ENCODE assay signal across 20 cellular contexts in the genomic region with DNA sequence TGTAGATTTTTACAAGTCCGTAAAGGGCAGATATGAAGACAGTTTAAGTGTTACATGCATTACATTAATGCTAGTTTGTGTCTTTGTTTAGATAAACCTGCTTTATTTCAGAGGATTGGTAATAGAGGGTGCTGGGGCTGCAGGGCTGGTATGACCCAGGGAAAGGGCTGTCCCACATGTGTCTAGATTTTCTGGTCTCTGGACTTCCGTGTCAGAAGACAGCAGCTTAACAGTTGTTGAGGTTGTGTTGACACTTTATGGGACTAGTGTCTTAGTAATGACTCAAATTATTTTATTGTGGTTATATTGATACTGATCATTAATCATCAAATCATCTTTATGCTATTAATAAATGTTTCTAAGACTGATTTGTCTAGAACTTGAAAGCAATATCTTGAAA. TPM values are rescaled to one million over a fixed set of nuclear protein-coding genes. Genes with fewer than 3 reads are reported as not detected.
A peak's percentile ranks its signal among the peaks of the same experiment; 100 is the strongest.
DNase-seq lines count a peak whose midpoint lies in the region; ATAC-seq and TF ChIP-seq lines count a peak whose summit lies in the region.
"Had no signal": no experiment of that assay in that cellular context is flagged by ENCODE, and none has a peak within 500 bp of the region (broad histone marks: within the 10 kb centered on the region; RNA-seq: fewer than 3 reads in every experiment).

No MANE protein-coding gene starts in this region.

- H3K79me2 ChIP-seq in Loucy (ENCODE audit: insufficient read depth, low read length) (peaks cover 97% of the 10 kb centered on the region), GM23248 (ENCODE audit: insufficient read depth) (peaks cover 84% of the 10 kb centered on the region)

- H3K27me3 ChIP-seq in Loucy (ENCODE audit: insufficient read depth, low read length, poor library complexity, severe bottlenecking) (no peaks in the 10 kb centered on the region), GM23248 (replicated peaks; ENCODE audit: insufficient read depth) (no peaks in the 10 kb centered on the region)
- H3K27me3 ChIP-seq: BE2C, Peyer's patch, SJSA1 had no signal

- H3K36me3 Mint-ChIP-seq in stimulated activated naive B cell treated with anti-CD40 and anti-IgM and Interleukin-4, amounts not matched to agents 10 μg/mL and 1 μg/mL and 100 μg/mL, for 72 hours = peaks cover 20 to 34% of the 10 kb centered on the region in 2 donors

- WGBS in GM23248 (ENCODE audit: low coverage in 1 of 2, low lambda C conversion rate in 2 of 2, missing lambda C conversion rate in 2 of 2), 2 experiments = 96% methylated on average over 2 of the region's 2 CpGs

- H3K4me1 Mint-ChIP-seq in stimulated activated naive B cell treated with anti-CD40 and anti-IgM and Interleukin-4, amounts not matched to agents 10 μg/mL and 1 μg/mL and 100 μg/mL, for 72 hours = peaks cover 43 to 80% of the 10 kb centered on the region in 2 donors

- H4K20me1 ChIP-seq in Loucy (ENCODE audit: insufficient read depth, low read length, poor library complexity, severe bottlenecking) = no peaks in the 10 kb centered on the region
- no peaks in the 10 kb centered on the region for H4K20me1 ChIP-seq in GM23248 (ENCODE audit: insufficient read depth)

- H3K9me2 ChIP-seq in Loucy (replicated peaks; ENCODE audit: low read depth, low read length) (no peaks in the 10 kb centered on the region), GM23248 (ENCODE audit: insufficient read depth) (no peaks in the 10 kb centered on the region)

- no peaks in the 10 kb centered on the region for H3K36me3 ChIP-seq in Loucy (ENCODE audit: insufficient read depth, low read length)
- H3K36me3 ChIP-seq in GM23248 (ENCODE audit: low read depth) = no peaks in the 10 kb centered on the region
- H3K36me3 ChIP-seq: BE2C, Peyer's patch, SJSA1 had no signal

- H3K4me2 ChIP-seq in Loucy (ENCODE audit: low read depth, low read length, poor library complexity, severe bottlenecking) (peak overlapping the region; percentile 87), GM23248 (ENCODE audit: unreplicated experiment) (no peak overlapping the region)

- H3K27ac ChIP-seq in GM23248 = no peak overlapping the region
- H3K27ac ChIP-seq: 22Rv1, SJSA1 had no signal

- in situ Hi-C loops in GM23248 (cut with MboI) = no loop called here

- peak overlapping the region; percentile 37 for H3K27ac Mint-ChIP-seq in stimulated activated naive B cell treated with anti-CD40 and anti-IgM and Interleukin-4, amounts not matched to agents 10 μg/mL and 1 μg/mL and 100 μg/mL, for 72 hours
- H3K27ac Mint-ChIP-seq: CD4-positive, alpha-beta T cell had no signal

- H3K4me1 ChIP-seq in Loucy (ENCODE audit: insufficient read depth, low read length, poor library complexity, severe bottlenecking) (peaks cover 61% of the 10 kb centered on the region), GM23248 (ENCODE audit: insufficient read depth) (peaks cover 34% of the 10 kb centered on the region)
- H3K4me1 ChIP-seq: BE2C, Caco-2 had no signal

- H2AFZ ChIP-seq in Loucy (ENCODE audit: low read length) (no peak overlapping the region), GM23248 (no peak overlapping the region)

- H3F3A ChIP-seq in Loucy (ENCODE audit: low read depth) (no peaks in the 10 kb centered on the region), GM23248 (ENCODE audit: insufficient read depth) (peaks cover 21% of the 10 kb centered on the region)

- intact Hi-C loops in left colon (cut with DNase I, micrococcal nuclease) = no loop called here

- DNase-seq in activated CD4-positive, CD25-positive, alpha-beta regulatory T cell treated with anti-CD3 and anti-CD28 coated beads, Interleukin-2, amount 50 U/mL, for 72 hours = no peak
- DNase-seq in left colon = no peak
- DNase-seq in stimulated activated naive B cell treated with anti-CD40 and anti-IgM and Interleukin-4, amounts not matched to agents 10 μg/mL and 1 μg/mL and 100 μg/mL, for 72 hours = no peak
- no peak for DNase-seq in GM23248
- no peak for DNase-seq in effector CD4-positive, alpha-beta T cell
- DNase-seq: BE2C; Caco-2; CD4-positive, alpha-beta T cell; KBM-7; NCI-H1417; NCI-H187 treated with DMSO at 0.1 percent for 48 hours; NCI-H226; NCI-H524 treated with DMSO at 0.1 percent for 48 hours; Peyer's patch had no signal

- H3K4me3 ChIP-seq in Loucy (ENCODE audit: low read length, poor library complexity, severe bottlenecking) (peak overlapping the region; percentile 61), GM23248 (no peak overlapping the region)
- H3K4me3 ChIP-seq: Peyer's patch, SJSA1 had no signal

- H3K9ac ChIP-seq in Loucy (ENCODE audit: low read depth, low read length, poor library complexity, severe bottlenecking) = peak overlapping the region; percentile 67
- H3K9ac ChIP-seq in GM23248 = no peak overlapping the region

- H3K27me3 Mint-ChIP-seq in stimulated activated naive B cell treated with anti-CD40 and anti-IgM and Interleukin-4, amounts not matched to agents 10 μg/mL and 1 μg/mL and 100 μg/mL, for 72 hours = no peaks in the 10 kb centered on the region
- H3K27me3 Mint-ChIP-seq: CD4-positive, alpha-beta T cell had no signal

- H3K9me3 ChIP-seq in Loucy (ENCODE audit: insufficient read depth, low read depth, low read length) (no peaks in the 10 kb centered on the region), GM23248 (ENCODE audit: low read depth) (no peaks in the 10 kb centered on the region)
- H3K9me3 ChIP-seq: BE2C, Caco-2, Peyer's patch, SJSA1 had no signal

- no peak overlapping the region for H3K4me3 Mint-ChIP-seq in stimulated activated naive B cell treated with anti-CD40 and anti-IgM and Interleukin-4, amounts not matched to agents 10 μg/mL and 1 μg/mL and 100 μg/mL, for 72 hours
- H3K4me3 Mint-ChIP-seq: CD4-positive, alpha-beta T cell had no signal

- no peak for TF ChIP-seq CTCF in Loucy (conservative IDR thresholded peaks at IDR 0.05; ENCODE audit: low read length)

- ATAC-seq in activated CD4-positive, CD25-positive, alpha-beta regulatory T cell treated with anti-CD3 and anti-CD28 coated beads, Interleukin-2, amount 50 U/mL, for 24 hours = peak; percentile 43 to 44
- peak; percentile 87 for ATAC-seq in left colon
- ATAC-seq in stimulated activated naive B cell treated with anti-CD40 and anti-IgM and Interleukin-4, amounts not matched to agents 10 μg/mL and 1 μg/mL and 100 μg/mL, for 72 hours (replicated peaks) = no peak
- no peak for ATAC-seq in GM21786 (IDR thresholded peaks at IDR 0.05; ENCODE audit: unreplicated experiment)
- ATAC-seq: HepG2 had no signal

- H3K9me3 Mint-ChIP-seq in stimulated activated naive B cell treated with anti-CD40 and anti-IgM and Interleukin-4, amounts not matched to agents 10 μg/mL and 1 μg/mL and 100 μg/mL, for 72 hours = peaks cover 4 to 5% of the 10 kb centered on the region in 2 donors
- H3K9me3 Mint-ChIP-seq: CD4-positive, alpha-beta T cell had no signal

RNA-seq across cellular contexts. Expression of a gene that starts 10.1 kb away (rescaled TPM):
- 10 to 100 TPM; 33.3 to 33.8 TPM for total RNA-seq in left colon
- 9.7 and 11.0 TPM in 2 replicates for total RNA-seq in GM23248 (2014; rRNA removed; shearing (Covaris generic))
- 14.0 and 15.1 TPM in 2 replicates for polyA plus RNA-seq in GM23248 (2016; fragmentation: Nextera tagmentation; extraction: Ambion mirVana)

Comparison
In these comparisons a context has a peak if more than half of its experiments do, and no peak if none do; other contexts are left out.
1. ATAC-seq: peak in activated CD4-positive, CD25-positive, alpha-beta regulatory T cell treated with anti-CD3 and anti-CD28 coated beads, Interleukin-2, amount 50 U/mL, for 24 hours (2 of 2) and left colon (single experiment); none in stimulated activated naive B cell treated with anti-CD40 and anti-IgM and Interleukin-4, amounts not matched to agents 10 μg/mL and 1 μg/mL and 100 μg/mL, for 72 hours (0 of 2) and GM21786 (single experiment).